1 cellular context compared by ENCODE assay signal in the genomic region with DNA sequence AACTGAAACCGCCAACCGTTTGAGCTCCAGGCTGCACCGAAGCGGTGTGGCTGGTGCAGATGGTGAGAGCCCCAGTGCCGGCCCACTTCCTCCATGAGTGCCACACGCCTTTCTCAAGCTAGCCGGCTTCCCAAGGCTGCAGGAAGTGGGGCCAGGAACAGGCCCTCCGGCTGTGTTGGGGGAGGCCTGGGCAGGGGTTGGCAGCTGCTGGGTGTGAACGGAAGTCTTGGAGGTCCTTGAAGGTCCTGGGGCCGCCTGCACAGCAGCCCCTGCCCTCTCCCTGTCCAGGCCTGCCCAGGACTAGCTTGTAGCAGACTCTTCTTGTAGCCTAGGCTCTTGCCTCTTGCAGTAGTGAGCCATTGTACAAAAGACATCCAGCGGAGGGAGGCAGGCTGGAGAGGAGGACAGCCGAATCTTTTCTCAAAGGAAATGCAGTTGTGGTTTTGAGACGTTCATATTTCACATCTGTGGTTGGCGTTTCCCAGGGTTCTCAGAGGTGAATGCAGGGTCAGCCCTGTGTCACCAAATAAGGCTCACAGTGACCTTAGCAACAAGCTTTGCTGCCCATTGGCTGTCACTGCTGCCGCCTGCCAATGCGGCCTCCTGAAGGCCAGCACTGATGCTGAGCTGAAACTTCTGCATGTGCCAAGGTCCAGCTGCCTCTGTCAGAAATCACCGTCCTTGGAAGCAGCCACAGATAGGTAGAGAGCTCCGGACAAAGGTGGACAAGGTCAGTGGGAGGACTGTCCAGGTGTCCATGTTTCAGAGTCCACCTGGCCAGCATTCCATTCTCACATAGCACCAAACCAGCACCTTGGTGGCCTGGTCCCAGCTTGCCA.
TF ChIP-seq lines count a peak whose summit lies in the region.

No MANE protein-coding gene starts in this region.

TF ChIP-seq in K562, 482 proteins besides CTCF, POLR2A, EP300 and RAD21 (continued from another document and continues in another):
- TF ChIP-seq, protein P1, sequence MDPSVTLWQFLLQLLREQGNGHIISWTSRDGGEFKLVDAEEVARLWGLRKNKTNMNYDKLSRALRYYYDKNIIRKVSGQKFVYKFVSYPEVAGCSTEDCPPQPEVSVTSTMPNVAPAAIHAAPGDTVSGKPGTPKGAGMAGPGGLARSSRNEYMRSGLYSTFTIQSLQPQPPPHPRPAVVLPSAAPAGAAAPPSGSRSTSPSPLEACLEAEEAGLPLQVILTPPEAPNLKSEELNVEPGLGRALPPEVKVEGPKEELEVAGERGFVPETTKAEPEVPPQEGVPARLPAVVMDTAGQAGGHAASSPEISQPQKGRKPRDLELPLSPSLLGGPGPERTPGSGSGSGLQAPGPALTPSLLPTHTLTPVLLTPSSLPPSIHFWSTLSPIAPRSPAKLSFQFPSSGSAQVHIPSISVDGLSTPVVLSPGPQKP (CRISPR knock-in tag; IDR thresholded peaks at IDR 0.05) = no peak
- TF ChIP-seq CBX3 (IDR thresholded peaks at IDR 0.05; ENCODE audit: borderline replicate concordance in 1 of 2, low read length in 2 of 2) (no peak), FOXA3 (CRISPR knock-in tag; conservative IDR thresholded peaks at IDR 0.05 in 1 of 2, IDR thresholded peaks at IDR 0.05 in 1 of 2) (no peak), FOXK2 (conservative IDR thresholded peaks at IDR 0.05 in 1 of 2, IDR thresholded peaks at IDR 0.05 in 1 of 2; ENCODE audit: low read depth in 2 of 2) (no peak), SP2 (IDR thresholded peaks at IDR 0.05; ENCODE audit: extremely low read depth, low read depth, low read length, poor library complexity, severe bottlenecking) (no peak), ZNF444 (CRISPR knock-in tag; IDR thresholded peaks at IDR 0.05) (0 out of 2 replicates have a peak, but pooled peaks have one; percentile 18), DNMT1 (IDR thresholded peaks at IDR 0.05) (no peak), PTRF (tag; IDR thresholded peaks at IDR 0.05) (no peak), ZBTB17 (CRISPR knock-in tag; IDR thresholded peaks at IDR 0.05) (peak; percentile 77), YY1 (IDR thresholded peaks at IDR 0.05; ENCODE audit: borderline replicate concordance in 1 of 3, control insufficient read depth in 1 of 3, extremely low read depth in 1 of 3, insufficient read depth in 3 of 3, insufficient read length in 1 of 3, insufficient replicate concordance in 2 of 3, low read depth in 1 of 3, low read length in 2 of 3) (peak in 2 of 3 experiments; percentile 10 to 37), ETS2 (tag; IDR thresholded peaks at IDR 0.05; ENCODE audit: borderline replicate concordance, poor library complexity, severe bottlenecking) (no peak), RBM14 (IDR thresholded peaks at IDR 0.05; ENCODE audit: borderline replicate concordance, insufficient read depth, low read depth, low read length) (no peak), TCF7 (IDR thresholded peaks at IDR 0.05; ENCODE audit: borderline replicate concordance) (no peak), RAD51 (IDR thresholded peaks at IDR 0.05; ENCODE audit: borderline replicate concordance, low read depth) (no peak), CTBP1 (IDR thresholded peaks at IDR 0.05; ENCODE audit: borderline replicate concordance) (peak; percentile 33; the same call in 1 of the 2 replicates), ZNF57 (CRISPR knock-in tag; IDR thresholded peaks at IDR 0.05) (no peak), LEF1 (IDR thresholded peaks at IDR 0.05) (0 out of 2 replicates have a peak, but pooled peaks have one; percentile 43), HMG20B (CRISPR knock-in tag; IDR thresholded peaks at IDR 0.05) (no peak), ZNF134 (CRISPR knock-in tag; conservative IDR thresholded peaks at IDR 0.05) (no peak), GTF2A2 (tag; IDR thresholded peaks at IDR 0.05) (no peak), ZNF165 (CRISPR knock-in tag; IDR thresholded peaks at IDR 0.05; ENCODE audit: borderline replicate concordance) (peak; percentile 15; the same call in 1 of the 2 replicates), ZFP36 (IDR thresholded peaks at IDR 0.05; ENCODE audit: low read depth, low read length, partially characterized antibody) (peak; percentile 9), CEBPG (CRISPR knock-in tag; IDR thresholded peaks at IDR 0.05) (0 out of 2 replicates have a peak, but pooled peaks have one; percentile 5), CEBPG (tag; conservative IDR thresholded peaks at IDR 0.05 in 1 of 2, IDR thresholded peaks at IDR 0.05 in 1 of 2) (no peak), ZNF695 (CRISPR knock-in tag; IDR thresholded peaks at IDR 0.05) (0 out of 2 replicates have a peak, but pooled peaks have one; percentile 63), MXI1 (IDR thresholded peaks at IDR 0.05; ENCODE audit: low read depth, low read length) (no peak), ZNF586 (CRISPR knock-in tag; conservative IDR thresholded peaks at IDR 0.05) (no peak), U2AF2 (optimal IDR thresholded peaks at IDR 0.05; ENCODE audit: low read depth, low read length) (no peak), OTX1 (CRISPR knock-in tag; IDR thresholded peaks at IDR 0.05) (0 out of 2 replicates have a peak, but pooled peaks have one; percentile 66), MTA1 (IDR thresholded peaks at IDR 0.05; ENCODE audit: borderline replicate concordance) (no peak), SRF (CRISPR knock-in tag; IDR thresholded peaks at IDR 0.05) (peak in 1 of 2 experiments; percentile 90; a peak in 2 of 4 replicates), TCF7L2 (IDR thresholded peaks at IDR 0.05; ENCODE audit: low read depth, low read length) (no peak), FOSL1 (tag; conservative IDR thresholded peaks at IDR 0.05) (no peak), CHCHD3 (CRISPR knock-in tag; IDR thresholded peaks at IDR 0.05) (no peak), ZNF324 (CRISPR knock-in tag; IDR thresholded peaks at IDR 0.05) (0 out of 2 replicates have a peak, but pooled peaks have one; percentile 43), SMC3 (conservative IDR thresholded peaks at IDR 0.05; ENCODE audit: insufficient read depth, low read depth, low read length) (no peak), HNRNPH1 (optimal IDR thresholded peaks at IDR 0.05; ENCODE audit: low read depth, low read length) (no peak), ZNF124 (CRISPR knock-in tag; IDR thresholded peaks at IDR 0.05) (no peak)
- TF ChIP-seq, protein P2, sequence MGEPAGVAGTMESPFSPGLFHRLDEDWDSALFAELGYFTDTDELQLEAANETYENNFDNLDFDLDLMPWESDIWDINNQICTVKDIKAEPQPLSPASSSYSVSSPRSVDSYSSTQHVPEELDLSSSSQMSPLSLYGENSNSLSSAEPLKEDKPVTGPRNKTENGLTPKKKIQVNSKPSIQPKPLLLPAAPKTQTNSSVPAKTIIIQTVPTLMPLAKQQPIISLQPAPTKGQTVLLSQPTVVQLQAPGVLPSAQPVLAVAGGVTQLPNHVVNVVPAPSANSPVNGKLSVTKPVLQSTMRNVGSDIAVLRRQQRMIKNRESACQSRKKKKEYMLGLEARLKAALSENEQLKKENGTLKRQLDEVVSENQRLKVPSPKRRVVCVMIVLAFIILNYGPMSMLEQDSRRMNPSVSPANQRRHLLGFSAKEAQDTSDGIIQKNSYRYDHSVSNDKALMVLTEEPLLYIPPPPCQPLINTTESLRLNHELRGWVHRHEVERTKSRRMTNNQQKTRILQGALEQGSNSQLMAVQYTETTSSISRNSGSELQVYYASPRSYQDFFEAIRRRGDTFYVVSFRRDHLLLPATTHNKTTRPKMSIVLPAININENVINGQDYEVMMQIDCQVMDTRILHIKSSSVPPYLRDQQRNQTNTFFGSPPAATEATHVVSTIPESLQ (CRISPR knock-in tag; IDR thresholded peaks at IDR 0.05) = 0 out of 2 replicates have a peak, but pooled peaks have one; percentile 30
- TF ChIP-seq, protein P3, sequence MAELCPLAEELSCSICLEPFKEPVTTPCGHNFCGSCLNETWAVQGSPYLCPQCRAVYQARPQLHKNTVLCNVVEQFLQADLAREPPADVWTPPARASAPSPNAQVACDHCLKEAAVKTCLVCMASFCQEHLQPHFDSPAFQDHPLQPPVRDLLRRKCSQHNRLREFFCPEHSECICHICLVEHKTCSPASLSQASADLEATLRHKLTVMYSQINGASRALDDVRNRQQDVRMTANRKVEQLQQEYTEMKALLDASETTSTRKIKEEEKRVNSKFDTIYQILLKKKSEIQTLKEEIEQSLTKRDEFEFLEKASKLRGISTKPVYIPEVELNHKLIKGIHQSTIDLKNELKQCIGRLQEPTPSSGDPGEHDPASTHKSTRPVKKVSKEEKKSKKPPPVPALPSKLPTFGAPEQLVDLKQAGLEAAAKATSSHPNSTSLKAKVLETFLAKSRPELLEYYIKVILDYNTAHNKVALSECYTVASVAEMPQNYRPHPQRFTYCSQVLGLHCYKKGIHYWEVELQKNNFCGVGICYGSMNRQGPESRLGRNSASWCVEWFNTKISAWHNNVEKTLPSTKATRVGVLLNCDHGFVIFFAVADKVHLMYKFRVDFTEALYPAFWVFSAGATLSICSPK (IDR thresholded peaks at IDR 0.05; ENCODE audit: borderline replicate concordance) = no peak
- TF ChIP-seq, protein P4, sequence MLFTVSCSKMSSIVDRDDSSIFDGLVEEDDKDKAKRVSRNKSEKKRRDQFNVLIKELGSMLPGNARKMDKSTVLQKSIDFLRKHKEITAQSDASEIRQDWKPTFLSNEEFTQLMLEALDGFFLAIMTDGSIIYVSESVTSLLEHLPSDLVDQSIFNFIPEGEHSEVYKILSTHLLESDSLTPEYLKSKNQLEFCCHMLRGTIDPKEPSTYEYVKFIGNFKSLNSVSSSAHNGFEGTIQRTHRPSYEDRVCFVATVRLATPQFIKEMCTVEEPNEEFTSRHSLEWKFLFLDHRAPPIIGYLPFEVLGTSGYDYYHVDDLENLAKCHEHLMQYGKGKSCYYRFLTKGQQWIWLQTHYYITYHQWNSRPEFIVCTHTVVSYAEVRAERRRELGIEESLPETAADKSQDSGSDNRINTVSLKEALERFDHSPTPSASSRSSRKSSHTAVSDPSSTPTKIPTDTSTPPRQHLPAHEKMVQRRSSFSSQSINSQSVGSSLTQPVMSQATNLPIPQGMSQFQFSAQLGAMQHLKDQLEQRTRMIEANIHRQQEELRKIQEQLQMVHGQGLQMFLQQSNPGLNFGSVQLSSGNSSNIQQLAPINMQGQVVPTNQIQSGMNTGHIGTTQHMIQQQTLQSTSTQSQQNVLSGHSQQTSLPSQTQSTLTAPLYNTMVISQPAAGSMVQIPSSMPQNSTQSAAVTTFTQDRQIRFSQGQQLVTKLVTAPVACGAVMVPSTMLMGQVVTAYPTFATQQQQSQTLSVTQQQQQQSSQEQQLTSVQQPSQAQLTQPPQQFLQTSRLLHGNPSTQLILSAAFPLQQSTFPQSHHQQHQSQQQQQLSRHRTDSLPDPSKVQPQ (CRISPR knock-in tag; IDR thresholded peaks at IDR 0.05; ENCODE audit: borderline replicate concordance) = no peak
- TF ChIP-seq, protein P5, sequence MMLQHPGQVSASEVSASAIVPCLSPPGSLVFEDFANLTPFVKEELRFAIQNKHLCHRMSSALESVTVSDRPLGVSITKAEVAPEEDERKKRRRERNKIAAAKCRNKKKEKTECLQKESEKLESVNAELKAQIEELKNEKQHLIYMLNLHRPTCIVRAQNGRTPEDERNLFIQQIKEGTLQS (IDR thresholded peaks at IDR 0.05) = no peak
- TF ChIP-seq, protein P5 (CRISPR knock-in tag; conservative IDR thresholded peaks at IDR 0.05) = no peak
- TF ChIP-seq, protein P6, sequence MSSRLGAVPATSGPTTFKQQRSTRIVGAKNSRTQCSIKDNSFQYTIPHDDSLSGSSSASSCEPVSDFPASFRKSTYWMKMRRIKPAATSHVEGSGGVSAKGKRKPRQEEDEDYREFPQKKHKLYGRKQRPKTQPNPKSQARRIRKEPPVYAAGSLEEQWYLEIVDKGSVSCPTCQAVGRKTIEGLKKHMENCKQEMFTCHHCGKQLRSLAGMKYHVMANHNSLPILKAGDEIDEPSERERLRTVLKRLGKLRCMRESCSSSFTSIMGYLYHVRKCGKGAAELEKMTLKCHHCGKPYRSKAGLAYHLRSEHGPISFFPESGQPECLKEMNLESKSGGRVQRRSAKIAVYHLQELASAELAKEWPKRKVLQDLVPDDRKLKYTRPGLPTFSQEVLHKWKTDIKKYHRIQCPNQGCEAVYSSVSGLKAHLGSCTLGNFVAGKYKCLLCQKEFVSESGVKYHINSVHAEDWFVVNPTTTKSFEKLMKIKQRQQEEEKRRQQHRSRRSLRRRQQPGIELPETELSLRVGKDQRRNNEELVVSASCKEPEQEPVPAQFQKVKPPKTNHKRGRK (tag; IDR thresholded peaks at IDR 0.05) = no peak
- TF ChIP-seq, protein P7, sequence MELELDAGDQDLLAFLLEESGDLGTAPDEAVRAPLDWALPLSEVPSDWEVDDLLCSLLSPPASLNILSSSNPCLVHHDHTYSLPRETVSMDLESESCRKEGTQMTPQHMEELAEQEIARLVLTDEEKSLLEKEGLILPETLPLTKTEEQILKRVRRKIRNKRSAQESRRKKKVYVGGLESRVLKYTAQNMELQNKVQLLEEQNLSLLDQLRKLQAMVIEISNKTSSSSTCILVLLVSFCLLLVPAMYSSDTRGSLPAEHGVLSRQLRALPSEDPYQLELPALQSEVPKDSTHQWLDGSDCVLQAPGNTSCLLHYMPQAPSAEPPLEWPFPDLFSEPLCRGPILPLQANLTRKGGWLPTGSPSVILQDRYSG (tag; conservative IDR thresholded peaks at IDR 0.05; ENCODE audit: low read depth) = 0 out of 2 replicates have a peak, but pooled peaks have one; percentile 37
- TF ChIP-seq, protein P8, sequence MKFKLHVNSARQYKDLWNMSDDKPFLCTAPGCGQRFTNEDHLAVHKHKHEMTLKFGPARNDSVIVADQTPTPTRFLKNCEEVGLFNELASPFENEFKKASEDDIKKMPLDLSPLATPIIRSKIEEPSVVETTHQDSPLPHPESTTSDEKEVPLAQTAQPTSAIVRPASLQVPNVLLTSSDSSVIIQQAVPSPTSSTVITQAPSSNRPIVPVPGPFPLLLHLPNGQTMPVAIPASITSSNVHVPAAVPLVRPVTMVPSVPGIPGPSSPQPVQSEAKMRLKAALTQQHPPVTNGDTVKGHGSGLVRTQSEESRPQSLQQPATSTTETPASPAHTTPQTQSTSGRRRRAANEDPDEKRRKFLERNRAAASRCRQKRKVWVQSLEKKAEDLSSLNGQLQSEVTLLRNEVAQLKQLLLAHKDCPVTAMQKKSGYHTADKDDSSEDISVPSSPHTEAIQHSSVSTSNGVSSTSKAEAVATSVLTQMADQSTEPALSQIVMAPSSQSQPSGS (CRISPR knock-in tag; IDR thresholded peaks at IDR 0.05) = no peak
